In genomic region chr11:74170694-74171629, GRCh38 we compare ENCODE assay signal across 1 cellular context.
TF ChIP-seq lines count a peak whose summit lies in the region.

TSS of gene C2CD3 (minus strand) at chr11:74171002. CDS start at chr11:74170792, 210 bp downstream.
TSS of gene PPME1 (plus strand) at chr11:74171289. CDS start at chr11:74171422, 133 bp downstream.

TF ChIP-seq in K562, 482 proteins besides CTCF, POLR2A, EP300 and RAD21 (continued from another document and continues in another):
- TF ChIP-seq ZBTB11 (CRISPR knock-in tag; IDR thresholded peaks at IDR 0.05) (peak; percentile 58 to 96 (median 78); a peak in 5 of 6 replicates), POLR2H (tag; IDR thresholded peaks at IDR 0.05; ENCODE audit: low read depth) (peak; percentile 76), ZNF79 (CRISPR knock-in tag; IDR thresholded peaks at IDR 0.05; ENCODE audit: low read depth) (no peak), ZNF12 (CRISPR knock-in tag; IDR thresholded peaks at IDR 0.05) (peak; percentile 19; the same call in 1 of the 2 replicates), ZNF778 (CRISPR knock-in tag; IDR thresholded peaks at IDR 0.05) (no peak), ELF1 (tag; IDR thresholded peaks at IDR 0.05) (peak; percentile 94), POU5F1 (IDR thresholded peaks at IDR 0.05; ENCODE audit: borderline replicate concordance, low read depth, low read length, partially characterized antibody) (peak; percentile 49), PHTF2 (CRISPR knock-in tag; IDR thresholded peaks at IDR 0.05) (no peak), HLTF (IDR thresholded peaks at IDR 0.05) (peak; percentile 30; the same call in 1 of the 2 replicates), THRA (IDR thresholded peaks at IDR 0.05) (no peak), ZNF408 (CRISPR knock-in tag; IDR thresholded peaks at IDR 0.05; ENCODE audit: low read depth) (no peak), JUNB (CRISPR knock-in tag; conservative IDR thresholded peaks at IDR 0.05) (no peak), DNMT1 (IDR thresholded peaks at IDR 0.05) (no peak), TCF7 (IDR thresholded peaks at IDR 0.05; ENCODE audit: borderline replicate concordance) (0 out of 2 replicates have a peak, but pooled peaks have one; percentile 43), ZBTB1 (CRISPR knock-in tag; IDR thresholded peaks at IDR 0.05; ENCODE audit: borderline replicate concordance, low read depth) (peak; percentile 48; the same call in 1 of the 2 replicates), SMARCE1 (IDR thresholded peaks at IDR 0.05) (no peak), RREB1 (CRISPR knock-in tag; IDR thresholded peaks at IDR 0.05) (peak; percentile 88; the same call in 1 of the 2 replicates), HSF4 (CRISPR knock-in tag; IDR thresholded peaks at IDR 0.05; ENCODE audit: borderline replicate concordance) (0 out of 2 replicates have a peak, but pooled peaks have one; percentile 36), KDM5B (IDR thresholded peaks at IDR 0.05; ENCODE audit: insufficient replicate concordance, low read depth, low read length) (peak; percentile 95), SOX6 (IDR thresholded peaks at IDR 0.05) (0 out of 2 replicates have a peak, but pooled peaks have one; percentile 13), KLF1 (tag; IDR thresholded peaks at IDR 0.05) (peak; percentile 69; the same call in 1 of the 2 replicates), REST (CRISPR knock-in tag; IDR thresholded peaks at IDR 0.05; ENCODE audit: low read depth) (peak; percentile 91), ZNF232 (CRISPR knock-in tag; IDR thresholded peaks at IDR 0.05) (no peak), ARID3B (CRISPR knock-in tag; IDR thresholded peaks at IDR 0.05; ENCODE audit: borderline replicate concordance) (no peak), HOXB6 (CRISPR knock-in tag; IDR thresholded peaks at IDR 0.05; ENCODE audit: borderline replicate concordance) (no peak), ZBTB12 (CRISPR knock-in tag; IDR thresholded peaks at IDR 0.05) (peak; percentile 55), TBL1XR1 (IDR thresholded peaks at IDR 0.05; ENCODE audit: low read length in 2 of 2) (peak; percentile 32 to 47; a peak in 3 of 4 replicates), MLLT1 (IDR thresholded peaks at IDR 0.05) (peak; percentile 58 to 63; a peak in 2 of 4 replicates), RERE (CRISPR knock-in tag; IDR thresholded peaks at IDR 0.05; ENCODE audit: borderline replicate concordance) (no peak), HMG20B (CRISPR knock-in tag; IDR thresholded peaks at IDR 0.05) (no peak)
